28 cellular contexts compared by ENCODE assay signal in the genomic region with DNA sequence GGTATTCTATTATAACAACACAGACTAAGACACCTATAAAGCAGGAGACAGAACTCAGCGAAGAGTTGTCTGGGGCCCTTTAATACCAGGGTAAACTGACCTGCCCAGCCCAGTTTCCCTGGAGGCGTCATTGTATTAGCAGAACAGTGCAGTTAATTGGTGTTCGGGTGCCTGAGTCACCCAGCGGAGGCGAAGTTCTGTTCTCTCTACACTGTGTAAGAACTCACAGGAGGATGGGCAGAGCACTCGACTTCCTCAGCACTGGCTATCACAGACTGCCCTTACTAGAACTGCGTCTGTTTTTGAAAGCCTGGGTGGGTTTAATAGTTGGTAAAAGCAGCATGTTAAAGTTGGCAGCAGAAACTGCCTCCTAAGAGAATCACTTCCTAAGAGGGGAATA.
DNase-seq lines count a peak whose midpoint lies in the region; ATAC-seq, FAIRE-seq and TF ChIP-seq lines count a peak whose summit lies in the region.
"Had no signal": no experiment of that assay in that cellular context is flagged by ENCODE, and none has a peak within 500 bp of the region (broad histone marks: within the 10 kb centered on the region; RNA-seq: fewer than 3 reads in every experiment).

No MANE protein-coding gene starts in this region.

- H3K36me3 Mint-ChIP-seq in MCF 10A (ENCODE audit: insufficient read depth, unreplicated experiment): no peaks in the 10 kb centered on the region
- H3K36me3 Mint-ChIP-seq: immature natural killer cell, natural killer cell had no signal

- intact Hi-C loops in MCF 10A (cut with micrococcal nuclease): no loop called here
- intact Hi-C loops in breast epithelium (cut with DNase I; ENCODE audit: low total_unique reads): no loop called here

- ATAC-seq in esophagus mucosa (peak; percentile 95), HG02610 (IDR thresholded peaks at IDR 0.05; ENCODE audit: unreplicated experiment) (no peak), GM21390 (IDR thresholded peaks at IDR 0.05; ENCODE audit: unreplicated experiment) (no peak)
- ATAC-seq: natural killer cell had no signal

- POLR2A ChIA-PET in MCF 10A (lab: Yijun Ruan, JAX): interaction anchor here (0.7 to 2.7 kb wide), 7 partner anchors 8 to 1302 kb away, joined by 3 to 13 read pairs (median 4); no protein-coding TSS in a partner anchor

- H3K4me3 Mint-ChIP-seq in MCF 10A (ENCODE audit: unreplicated experiment): peak overlapping the region; percentile 59
- H3K4me3 Mint-ChIP-seq: immature natural killer cell, memory B cell, natural killer cell had no signal

- H3K36me3 ChIP-seq in breast epithelium (no peaks in the 10 kb centered on the region), small intestine (ENCODE audit: control insufficient read depth in 2 of 2, insufficient read depth in 2 of 2, low read length in 2 of 2) (no peaks in the 10 kb centered on the region)
- H3K36me3 ChIP-seq: SJCRH30, tibial artery had no signal

- H3K27me3 Mint-ChIP-seq in MCF 10A (ENCODE audit: insufficient read depth, unreplicated experiment): no peaks in the 10 kb centered on the region

- H3K9me3 ChIP-seq in breast epithelium (no peaks in the 10 kb centered on the region), small intestine (ENCODE audit: control insufficient read depth, low read depth) (no peaks in the 10 kb centered on the region)
- H3K9me3 ChIP-seq: SJCRH30, tibial artery had no signal

- H3K27ac Mint-ChIP-seq in MCF 10A (ENCODE audit: low read depth, unreplicated experiment): peak overlapping the region; percentile 97
- H3K27ac Mint-ChIP-seq: activated T-helper 2 cell treated with anti-CD3 and anti-CD28 coated beads, Interferon-gamma antibody, Interleukin-2, Interleukin-4, amounts not matched to agents 10 μg/mL and 5 μg/mL and 100 μg/mL, durations not matched to agents 14 hours and 24 hours and 36 hours; H9; immature natural killer cell; memory B cell; natural killer cell had no signal

- H3K27ac ChIP-seq in breast epithelium: no peak overlapping the region
- no peak overlapping the region for H3K27ac ChIP-seq in small intestine (ENCODE audit: low read depth in 1 of 2, low read length in 1 of 2)
- H3K27ac ChIP-seq: 22Rv1, SJCRH30, tibial artery had no signal

- WGBS in small intestine, 3 donors: 23 to 66% (median 45%) methylated on average over 7 of the region's 7 CpGs

- BruUV-seq in MCF 10A (replicated peaks; lab: Mats Ljungman, UMichigan): no TSS peak

- CTCF ChIA-PET in MCF 10A (lab: Yijun Ruan, JAX): interaction anchor here (1.1 kb wide), 1 partner anchor 28 kb away, joined by 4 read pairs; no protein-coding TSS in a partner anchor

- no peak for TF ChIP-seq POLR2A in breast epithelium (IDR thresholded peaks at IDR 0.05)

- peak; percentile 91 for DNase-seq in MCF 10A (ENCODE audit: unreplicated experiment)
- no peak for DNase-seq in breast epithelium (ENCODE audit: low spot score in 2 of 2)
- peak; percentile 49 for DNase-seq in RPMI7951 (ENCODE audit: low read depth)
- peak; percentile 88 for DNase-seq in small intestine
- no peak for DNase-seq in activated CD4-positive, alpha-beta T cell treated with anti-CD3 and anti-CD28 coated beads, Interleukin-2, amount 50 U/mL, for 4 hours
- DNase-seq: activated CD4-positive, CD25-positive, alpha-beta regulatory T cell; C1 segment of cervical spinal cord; DMS53; glutamatergic neuron; H9; immature natural killer cell; Kasumi-1; natural killer cell; NCI-H1436; NCI-H226; SJCRH30; stimulated activated CD4-positive, alpha-beta T cell treated with anti-CD3 and anti-CD28 coated beads, Interleukin-15, amount 100 ng/mL, for 24 hours; stimulated activated naive CD4-positive, alpha-beta T cell; T-helper 2 cell; tibial artery had no signal

- no peak for FAIRE-seq in small intestine (lab: Jason Lieb, UNC)
- FAIRE-seq: colon, GM18507 had no signal

- TF ChIP-seq CTCF in MCF 10A (IDR thresholded peaks at IDR 0.05; ENCODE audit: unreplicated experiment): no peak
- no peak for TF ChIP-seq CTCF in breast epithelium (IDR thresholded peaks at IDR 0.05)

- peaks cover 34% of the 10 kb centered on the region for H3K4me1 Mint-ChIP-seq in MCF 10A (ENCODE audit: insufficient read depth, unreplicated experiment)
- H3K4me1 Mint-ChIP-seq: immature natural killer cell, memory B cell, natural killer cell had no signal

- H3K9me3 Mint-ChIP-seq in MCF 10A (ENCODE audit: unreplicated experiment): no peaks in the 10 kb centered on the region
- H3K9me3 Mint-ChIP-seq: activated T-helper 2 cell treated with anti-CD3 and anti-CD28 coated beads, Interferon-gamma antibody, Interleukin-2, Interleukin-4, amounts not matched to agents 10 μg/mL and 5 μg/mL and 100 μg/mL, durations not matched to agents 14 hours and 24 hours and 36 hours; H9; immature natural killer cell; memory B cell; natural killer cell had no signal

- H3K4me3 ChIP-seq in breast epithelium (no peak overlapping the region), small intestine (ENCODE audit: low read depth in 1 of 2, low read length in 2 of 2) (no peak overlapping the region)
- H3K4me3 ChIP-seq: SJCRH30, tibial artery had no signal

- H3K27me3 ChIP-seq in breast epithelium (no peaks in the 10 kb centered on the region), small intestine (ENCODE audit: control insufficient read depth in 2 of 2, insufficient read depth in 2 of 2, low read length in 2 of 2) (no peaks in the 10 kb centered on the region)
- H3K27me3 ChIP-seq: SJCRH30 had no signal

- H3K4me1 ChIP-seq in breast epithelium (no peaks in the 10 kb centered on the region), small intestine (ENCODE audit: control insufficient read depth in 2 of 2, insufficient read depth in 1 of 2, low read depth in 1 of 2, low read length in 1 of 2) (no peaks in the 10 kb centered on the region)
- H3K4me1 ChIP-seq: SJCRH30, tibial artery had no signal

Comparison
In these comparisons a context has a peak if more than half of its experiments do, and no peak if none do; other contexts are left out.
1. DNase-seq: peak in MCF 10A (single experiment), RPMI7951 (single experiment) and small intestine (single experiment); none in breast epithelium (0 of 2) and activated CD4-positive, alpha-beta T cell treated with anti-CD3 and anti-CD28 coated beads, Interleukin-2, amount 50 U/mL, for 4 hours (0 of 2).